ENCODE assay signal across 32 cellular contexts in the genomic region with DNA sequence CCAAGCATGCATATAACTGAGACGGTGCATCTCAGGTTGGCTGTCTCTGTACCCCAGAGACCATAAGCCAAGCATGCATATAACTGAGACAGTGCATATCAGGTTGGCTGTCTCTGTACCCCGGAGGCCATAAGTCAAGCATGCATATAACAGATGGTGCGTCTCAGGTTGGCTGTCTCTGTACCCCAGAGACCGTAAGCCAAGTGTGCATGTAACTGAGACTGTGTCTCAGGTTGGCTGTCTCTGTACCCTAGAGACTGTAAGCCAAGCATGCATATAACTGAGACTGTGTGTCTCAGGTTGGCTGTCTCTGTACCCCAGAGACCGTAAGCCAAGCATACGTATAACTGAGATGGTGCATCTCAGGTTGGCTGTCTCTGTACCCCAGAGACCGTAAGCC. TPM values are rescaled to one million over a fixed set of nuclear protein-coding genes. Genes with fewer than 3 reads are reported as not detected.
"Had no signal": no experiment of that assay in that cellular context is flagged by ENCODE, and none has a peak within 500 bp of the region (broad histone marks: within the 10 kb centered on the region; RNA-seq: fewer than 3 reads in every experiment).

No MANE protein-coding gene starts in this region.

- H3K27ac ChIP-seq: colonic mucosa, epithelial cell of prostate, esophagus squamous epithelium, gastrocnemius medialis, heart right ventricle, left lung, lower lobe of right lung had no signal

- DNase-seq: colonic mucosa; cortex of kidney; effector CD8-positive, alpha-beta T cell; effector memory CD8-positive, alpha-beta T cell; endodermal cell; erythroblast; esophagus squamous epithelium; foreskin fibroblast; foreskin melanocyte; gastrocnemius medialis; glutamatergic neuron; head of caudate nucleus; heart right ventricle; hippocampal formation; left cardiac atrium; left lung; left ventricle myocardium superior; lower lobe of right lung; mesenchymal stem cell had no signal

- FAIRE-seq: endometrium, islet of Langerhans, keratinocyte had no signal

- H3K4me1 ChIP-seq: colonic mucosa, esophagus squamous epithelium, gastrocnemius medialis, heart right ventricle, left lung, lower lobe of right lung had no signal

- H3K36me3 ChIP-seq: colonic mucosa, esophagus squamous epithelium, gastrocnemius medialis, heart right ventricle, left lung, lower lobe of right lung had no signal

- ATAC-seq: effector memory CD8-positive, alpha-beta T cell; esophagus mucosa; gastrocnemius medialis; heart right ventricle; left cardiac atrium; left lung; left ventricle myocardium superior; lower lobe of right lung had no signal

- H3K9me3 ChIP-seq: colonic mucosa, gastrocnemius medialis, lower lobe of right lung had no signal

- H3K27me3 ChIP-seq: colonic mucosa, esophagus squamous epithelium, gastrocnemius medialis had no signal

- H3K4me3 ChIP-seq: colonic mucosa, esophagus squamous epithelium, gastrocnemius medialis, heart right ventricle, left lung, lower lobe of right lung had no signal

RNA-seq across cellular contexts. Expression of a gene that starts 30.8 kb away (rescaled TPM):
- total RNA-seq: colonic mucosa, dermis microvascular lymphatic vessel endothelial cell, endodermal cell, esophagus mucosa, gastrocnemius medialis, glomerular endothelial cell, heart right ventricle, kidney epithelial cell, left cardiac atrium, left lung, left ventricle myocardium superior, lower leg skin, lower lobe of right lung, lung microvascular endothelial cell, mesenteric fat pad, mesothelial cell of epicardium, mucosa of gallbladder had no signal
- polyA plus RNA-seq: heart right ventricle, keratinocyte had no signal

RNA-seq across cellular contexts. Expression of a gene that starts 35.3 kb away (rescaled TPM):
- total RNA-seq: endodermal cell, esophagus mucosa, esophagus squamous epithelium, gastrocnemius medialis, glomerular endothelial cell, heart right ventricle, kidney epithelial cell, left cardiac atrium, left lung, left ventricle myocardium superior, lower lobe of right lung, mesenteric fat pad, mesothelial cell of epicardium had no signal
- polyA plus RNA-seq: heart right ventricle, keratinocyte had no signal
